ENCODE assay signal across 23 cellular contexts in genomic region chr19:14164724-14165493, GRCh38.
"Had no signal": no experiment of that assay in that cellular context is flagged by ENCODE, and none has a peak within 500 bp of the region (broad histone marks: within the 10 kb centered on the region; RNA-seq: fewer than 3 reads in every experiment).

No MANE protein-coding gene starts in this region.

- DNase-seq: activated B cell treated with CpG ODN at 0.5 μM for 24 hours; activated CD4-positive, alpha-beta T cell treated with anti-CD3 and anti-CD28 coated beads for 1 hour; activated CD4-positive, alpha-beta T cell treated with anti-CD3 and anti-CD28 coated beads, Interleukin-2, amount 10 ng/mL, durations not matched to agents 24 days and 14 days; activated CD4-positive, alpha-beta T cell treated with anti-CD3 and anti-CD28 coated beads, Interleukin-2, amount 50 U/mL, for 48 hours; activated gamma-delta T cell; activated naive CD4-positive, alpha-beta T cell treated with anti-CD3 and anti-CD28 coated beads for 36 hours; activated naive CD8-positive, alpha-beta T cell treated with anti-CD3 and anti-CD28 coated beads for 36 hours; activated T-cell treated with anti-CD3 and anti-CD28 coated beads for 4 hours; activated T-cell treated with anti-CD3 and anti-CD28 coated beads, Interleukin-2, amount 50 U/mL, for 48 hours; anterior cingulate cortex; KG1; NCI-H1048; NCI-H146; NCI-H187 treated with DMSO at 0.1 percent for 48 hours; NCI-H2081 treated with DMSO at 0.1 percent for 48 hours; NCI-H446; NCI-H524; PC-9; SHP77 treated with DMSO at 0.1 percent for 48 hours; T-cell; T-helper 2 cell; T1000 had no signal

- H3K4me3 ChIP-seq: PC-9 had no signal

- ATAC-seq: activated T-helper 17 cell treated with anti-CD3 and anti-CD28 coated beads, Interleukin-2, amount 50 U/mL, for 72 hours; T-cell had no signal

- H3K27ac ChIP-seq: PC-9 had no signal

- H3K4me2 ChIP-seq: PC-9 had no signal

- H2AFZ ChIP-seq: PC-9 had no signal
